28 cellular contexts compared by ENCODE assay signal in the genomic region with DNA sequence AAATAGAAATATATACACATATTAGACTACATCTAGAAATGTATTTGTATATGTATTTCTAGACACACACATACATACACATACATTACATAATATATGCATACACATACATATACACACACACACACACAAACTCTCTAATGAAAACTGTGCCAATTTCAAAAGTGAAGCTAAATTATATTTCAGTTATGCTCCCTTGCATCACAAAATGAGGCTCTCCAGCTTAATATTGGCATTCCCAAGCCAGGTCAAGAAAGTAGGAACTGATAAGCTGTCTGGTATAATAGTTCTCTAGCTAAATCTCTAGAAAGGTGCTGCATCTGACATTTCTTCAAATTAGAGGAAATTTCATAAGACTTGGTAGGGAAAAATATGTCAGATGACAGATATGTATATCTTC. TPM values are rescaled to one million over a fixed set of nuclear protein-coding genes. Genes with fewer than 3 reads are reported as not detected.
"Had no signal": no experiment of that assay in that cellular context is flagged by ENCODE, and none has a peak within 500 bp of the region (broad histone marks: within the 10 kb centered on the region; RNA-seq: fewer than 3 reads in every experiment).

No MANE protein-coding gene starts in this region.

- H3K4me3 ChIP-seq: stomach, suprapubic skin, testis, thoracic aorta, thyroid gland, tibial artery, tibial nerve, transverse colon, upper lobe of left lung, upper lobe of right lung, uterus, vagina had no signal

- H3K27ac ChIP-seq: stomach, suprapubic skin, testis, thoracic aorta, thyroid gland, tibial artery, tibial nerve, transverse colon, upper lobe of left lung, upper lobe of right lung, uterus, vagina had no signal

- H3K27me3 ChIP-seq: stomach, suprapubic skin, testis, thyroid gland, tibial artery, tibial nerve, transverse colon, upper lobe of left lung, upper lobe of right lung, uterus, vagina had no signal

- DNase-seq: stimulated activated CD4-positive, alpha-beta T cell treated with anti-CD3 and anti-CD28 coated beads, Interleukin-2, amount 100 ng/mL, for 48 hours; stimulated activated CD4-positive, alpha-beta T cell treated with anti-CD3 and anti-CD28 coated beads, Interleukin-4, amount 100 ng/mL, for 1 hour; stimulated activated CD4-positive, alpha-beta T cell treated with anti-CD3 and anti-CD28 coated beads, Interleukin-4, amount 100 ng/mL, for 24 hours; stimulated activated CD4-positive, alpha-beta T cell treated with anti-CD3 and anti-CD28 coated beads, Interleukin-4, amount 100 ng/mL, for 4 hours; stimulated activated CD8-positive, alpha-beta memory T cell treated with anti-CD3 and anti-CD28 coated beads, Interleukin-4, amount 100 ng/mL, for 48 hours; stimulated activated naive B cell treated with anti-CD40 and anti-IgM and Interleukin-4, amounts not matched to agents 10 μg/mL and 1 μg/mL and 100 μg/mL, for 72 hours; stimulated activated naive CD4-positive, alpha-beta T cell; stimulated activated naive CD4-positive, alpha-beta T cell treated with Interleukin-2 at 50 U/mL for 16 hours; stimulated activated naive CD8-positive, alpha-beta T cell treated with anti-CD3 and anti-CD28 coated beads, Interleukin-15, amount 100 ng/mL, for 72 hours; stimulated activated naive CD8-positive, alpha-beta T cell treated with anti-CD3 and anti-CD28 coated beads, Interleukin-15, Interleukin-2, amounts not matched to agents 100 U/mL and 50 U/mL, for 24 hours; stomach; substantia nigra; testis; thyroid gland; tibial artery; transverse colon; trophoblast cell; upper lobe of left lung; upper lobe of right lung; uterus had no signal

- H3K4me1 ChIP-seq: stomach, suprapubic skin, testis, tibial nerve, transverse colon, upper lobe of left lung, upper lobe of right lung, uterus, vagina had no signal

- H3K9me3 ChIP-seq: stomach, suprapubic skin, testis, thoracic aorta, thyroid gland, tibial artery, tibial nerve, transverse colon, upper lobe of left lung, upper lobe of right lung, uterus, vagina had no signal

- H3K36me3 ChIP-seq: stomach, suprapubic skin, thoracic aorta, thyroid gland, tibial artery, transverse colon, upper lobe of left lung, upper lobe of right lung, uterus, vagina had no signal

RNA-seq across cellular contexts. Expression of gene GARIN6, which starts 56.9 kb away (rescaled TPM):
- total RNA-seq: stomach, subcutaneous adipose tissue, suprapubic skin, temporal lobe, thoracic aorta, tibial nerve, transverse colon, upper lobe of left lung, upper lobe of right lung, ureter, urinary bladder, uterus, vagina had no signal
